ENCODE assay signal across 8 cellular contexts in the genomic region with DNA sequence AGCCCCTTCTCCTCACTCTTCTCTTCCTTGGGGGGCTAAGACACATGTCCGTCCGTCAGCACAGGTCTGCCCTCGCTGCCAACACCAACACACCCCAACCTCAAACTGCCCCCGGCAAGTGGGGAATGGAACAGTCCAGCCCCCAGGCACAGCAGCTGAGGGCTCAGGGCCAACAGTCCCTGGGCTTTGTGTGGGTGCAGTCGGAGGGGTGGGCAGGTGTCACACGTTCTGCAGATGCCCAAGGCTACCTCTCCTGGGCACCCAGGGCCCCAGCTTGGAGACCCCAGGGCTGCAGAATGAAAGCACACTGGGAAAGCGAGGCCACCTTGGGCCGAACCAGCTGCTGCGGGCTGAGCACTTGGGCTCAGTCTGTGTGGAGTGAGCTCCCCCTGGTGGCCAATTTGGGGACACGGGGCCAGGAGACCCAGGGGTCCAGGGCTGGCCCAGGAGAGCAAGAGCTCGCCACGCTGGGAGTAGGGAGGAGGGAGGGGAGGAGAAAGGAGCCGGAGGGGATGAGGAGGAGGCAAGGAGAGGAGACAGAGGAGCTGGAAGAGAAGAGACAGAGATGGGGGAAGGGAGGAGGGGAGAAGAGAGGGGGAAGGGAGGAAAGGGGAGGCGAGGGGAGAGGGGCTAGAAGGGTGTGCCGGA. TPM values are rescaled to one million over a fixed set of nuclear protein-coding genes. Genes with fewer than 3 reads are reported as not detected.
DNase-seq lines count a peak whose midpoint lies in the region; TF ChIP-seq lines count a peak whose summit lies in the region.

No MANE protein-coding gene starts in this region.

- H3K9ac ChIP-seq in parathyroid adenoma: no peak overlapping the region

- no peaks in the 10 kb centered on the region for H3K27me3 Mint-ChIP-seq in activated naive CD4-positive, alpha-beta T cell treated with anti-CD3 and anti-CD28 coated beads, Interleukin-2, amount 10 ng/mL, durations not matched to agents 7 days and 5 days
- H3K27me3 Mint-ChIP-seq in glutamatergic neuron (ENCODE audit: unreplicated experiment): no peaks in the 10 kb centered on the region

- CTCF ChIA-PET in activated naive CD4-positive, alpha-beta T cell treated with anti-CD3 and anti-CD28 coated beads, Interleukin-2, amount 10 ng/mL, durations not matched to agents 7 days and 5 days (lab: Charles Lee): interaction anchor here (0.6 to 5.2 kb wide), 26 partner anchors 9 to 284 kb away, joined by 3 to 25 read pairs (median 4); no protein-coding TSS in a partner anchor

- peaks cover 4% of the 10 kb centered on the region for H3K4me1 Mint-ChIP-seq in activated naive CD4-positive, alpha-beta T cell treated with anti-CD3 and anti-CD28 coated beads, Interleukin-2, amount 10 ng/mL, durations not matched to agents 7 days and 5 days
- H3K4me1 Mint-ChIP-seq in glutamatergic neuron (ENCODE audit: low read depth, unreplicated experiment): peaks cover 9% of the 10 kb centered on the region

- H3K27me3 ChIP-seq in SJSA1 (replicated peaks): no peaks in the 10 kb centered on the region
- H3K27me3 ChIP-seq in parathyroid adenoma (ENCODE audit: control insufficient read depth, insufficient read depth, low read length): no peaks in the 10 kb centered on the region
- no peaks in the 10 kb centered on the region for H3K27me3 ChIP-seq in transverse colon

- H3K4me3 ChIP-seq in SJSA1: no peak overlapping the region
- H3K4me3 ChIP-seq in parathyroid adenoma (ENCODE audit: low read depth, low read length): no peak overlapping the region
- H3K4me3 ChIP-seq in transverse colon: no peak overlapping the region

- no peak for TF ChIP-seq POLR2A in transverse colon (IDR thresholded peaks at IDR 0.05)

- WGBS in transverse colon (ENCODE audit: low coverage in 1 of 2), 2 donors: 0 to 41% methylated on average over 1 to 15 of the region's 15 CpGs

- no peak overlapping the region for H3K4me2 ChIP-seq in parathyroid adenoma (ENCODE audit: low read length)

- DNase-seq in COLO829 (ENCODE audit: low spot score) (peak; percentile 71), HT1080 (ENCODE audit: low read depth) (peak; percentile 46), SJSA1 (ENCODE audit: low read depth in 1 of 2, low spot score in 2 of 2) (peak; percentile 47 to 81), glutamatergic neuron (peak; percentile 88), transverse colon (peak; percentile 75), middle frontal gyrus (ENCODE audit: extremely low spot score, low spot score) (no peak)
- peak; percentile 85 for DNase-seq in activated naive CD4-positive, alpha-beta T cell treated with anti-CD3 and anti-CD28 coated beads, Interleukin-2, amount 10 ng/mL, durations not matched to agents 7 days and 5 days

- H3K36me3 ChIP-seq in SJSA1 (peaks cover 82% of the 10 kb centered on the region), parathyroid adenoma (ENCODE audit: control insufficient read depth, insufficient read depth, low read length) (no peaks in the 10 kb centered on the region), transverse colon (peaks cover 0 to 19% (median 6%) of the 10 kb centered on the region in 4 donors)

- H3K9me3 ChIP-seq in SJSA1 (replicated peaks): no peaks in the 10 kb centered on the region
- H3K9me3 ChIP-seq in parathyroid adenoma (ENCODE audit: control insufficient read depth, low read length): no peaks in the 10 kb centered on the region
- H3K9me3 ChIP-seq in transverse colon: no peaks in the 10 kb centered on the region

- H3K4me3 Mint-ChIP-seq in activated naive CD4-positive, alpha-beta T cell treated with anti-CD3 and anti-CD28 coated beads, Interleukin-2, amount 10 ng/mL, durations not matched to agents 7 days and 5 days: no peak overlapping the region
- no peak overlapping the region for H3K4me3 Mint-ChIP-seq in glutamatergic neuron (ENCODE audit: unreplicated experiment)

- no peaks in the 10 kb centered on the region for H3K9me3 Mint-ChIP-seq in activated naive CD4-positive, alpha-beta T cell treated with anti-CD3 and anti-CD28 coated beads, Interleukin-2, amount 10 ng/mL, durations not matched to agents 7 days and 5 days
- H3K9me3 Mint-ChIP-seq in glutamatergic neuron (ENCODE audit: unreplicated experiment): peaks cover 4% of the 10 kb centered on the region

- H3K4me1 ChIP-seq in SJSA1 (replicated peaks) (no peaks in the 10 kb centered on the region), parathyroid adenoma (no peaks in the 10 kb centered on the region), transverse colon (peaks cover 0 to 27% (median 10%) of the 10 kb centered on the region in 4 donors)

- no peak overlapping the region for H3K27ac Mint-ChIP-seq in activated naive CD4-positive, alpha-beta T cell treated with anti-CD3 and anti-CD28 coated beads, Interleukin-2, amount 10 ng/mL, durations not matched to agents 7 days and 5 days
- no peak overlapping the region for H3K27ac Mint-ChIP-seq in glutamatergic neuron (ENCODE audit: unreplicated experiment)

- in situ Hi-C loops in transverse colon (cut with MboI; ENCODE audit: low pct_ligation_motif_present in 1 of 4, low pct_unique_long_range_greater_than_20kb in 1 of 4, low sequenced_read_pairs in 3 of 4): no loop called here

- H3K36me3 Mint-ChIP-seq in activated naive CD4-positive, alpha-beta T cell treated with anti-CD3 and anti-CD28 coated beads, Interleukin-2, amount 10 ng/mL, durations not matched to agents 7 days and 5 days: peaks cover 29% of the 10 kb centered on the region
- H3K36me3 Mint-ChIP-seq in glutamatergic neuron (ENCODE audit: unreplicated experiment): no peaks in the 10 kb centered on the region

- no peak overlapping the region for H2AFZ ChIP-seq in parathyroid adenoma

- H3K27ac ChIP-seq in SJSA1 (no peak overlapping the region), parathyroid adenoma (no peak overlapping the region), transverse colon (no peak overlapping the region)

- no peak for TF ChIP-seq EP300 in transverse colon (IDR thresholded peaks at IDR 0.05; ENCODE audit: low read depth)

- intact Hi-C loops in transverse colon (cut with DNase I; ENCODE audit: low total_unique reads): no loop called here

- TF ChIP-seq CTCF in glutamatergic neuron (IDR thresholded peaks at IDR 0.05; ENCODE audit: partially characterized antibody, unreplicated experiment): peak; percentile 92
- TF ChIP-seq CTCF in parathyroid adenoma (IDR thresholded peaks at IDR 0.05): peak; percentile 97
- TF ChIP-seq CTCF in transverse colon (IDR thresholded peaks at IDR 0.05): peak; percentile 85 to 94 (median 93)

- H3K79me2 ChIP-seq in parathyroid adenoma: peaks cover 10% of the 10 kb centered on the region

RNA-seq across cellular contexts. Expression of a gene that starts 14.0 kb away (rescaled TPM):
- total RNA-seq in HT1080 (2014; rRNA removed; shearing (Covaris generic)): 6.1 and 9.8 TPM in 2 replicates
- polyA plus RNA-seq in HT1080 (2015; cell fraction: cytosol; rRNA removed): 14.7 and 15.5 TPM in 2 replicates
- polyA plus RNA-seq in HT1080 (2015; cell fraction: nucleus; rRNA removed): 27.4 and 30.1 TPM in 2 replicates
- 2.7 and 3.8 TPM in 2 replicates for total RNA-seq in SJSA1 (2014; rRNA removed; shearing (Covaris generic))
- 2.5 TPM for total RNA-seq in glutamatergic neuron (ENCODE audit: unreplicated experiment)
- under 1 TPM in 2 of 4 donors, not detected in 2; 0.27 to 0.75 TPM for total RNA-seq in transverse colon

RNA-seq across cellular contexts. Expression of a gene that starts 22.2 kb away (rescaled TPM):
- total RNA-seq in HT1080 (2014; rRNA removed; shearing (Covaris generic)): 12.5 and 14.4 TPM in 2 replicates
- 21.2 and 21.7 TPM in 2 replicates for polyA plus RNA-seq in HT1080 (2015; cell fraction: cytosol; rRNA removed)
- 57.3 and 181 TPM in 2 replicates for polyA plus RNA-seq in HT1080 (2015; cell fraction: nucleus; rRNA removed)
- 14.1 and 36.2 TPM in 2 replicates for total RNA-seq in SJSA1 (2014; rRNA removed; shearing (Covaris generic))
- total RNA-seq in glutamatergic neuron (ENCODE audit: unreplicated experiment) (65.7 TPM), transverse colon (10 to 100 TPM; 36.0 to 95.0 (median 56.3) TPM)

RNA-seq across cellular contexts. Expression of a gene that starts 37.3 kb away (rescaled TPM):
- total RNA-seq in HT1080 (2014; rRNA removed; shearing (Covaris generic)): 12.1 and 20.2 TPM in 2 replicates
- polyA plus RNA-seq in HT1080 (2015; cell fraction: cytosol; rRNA removed): 36.7 and 39.5 TPM in 2 replicates
- 23.1 and 25.5 TPM in 2 replicates for polyA plus RNA-seq in HT1080 (2015; cell fraction: nucleus; rRNA removed)
- 5.6 and 8.7 TPM in 2 replicates for total RNA-seq in SJSA1 (2014; rRNA removed; shearing (Covaris generic))
- total RNA-seq in glutamatergic neuron (ENCODE audit: unreplicated experiment): 30.6 TPM
- 10 to 100 TPM in 3 of 4 donors, 1 to 10 TPM in 1; 9.0 to 18.3 (median 11.6) TPM for total RNA-seq in transverse colon

RNA-seq across cellular contexts. Expression of a gene that starts 59.3 kb away (rescaled TPM):
- 216 and 229 TPM in 2 replicates for total RNA-seq in HT1080 (2014; rRNA removed; shearing (Covaris generic))
- polyA plus RNA-seq in HT1080 (2015; cell fraction: cytosol; rRNA removed): 105 and 124 TPM in 2 replicates
- 80.3 and 83.3 TPM in 2 replicates for polyA plus RNA-seq in HT1080 (2015; cell fraction: nucleus; rRNA removed)
- total RNA-seq in SJSA1 (2014; rRNA removed; shearing (Covaris generic)): 91.9 and 101 TPM in 2 replicates
- total RNA-seq in glutamatergic neuron (ENCODE audit: unreplicated experiment) (75.1 TPM), transverse colon (100 to 1,000 TPM in 3 of 4 donors, 10 to 100 TPM in 1; 90.0 to 179 (median 140) TPM)
